In genomic region chr10:55966131-55966530, GRCh38 we compare ENCODE assay signal across 16 cellular contexts.
DNase-seq lines count a peak whose midpoint lies in the region; TF ChIP-seq lines count a peak whose summit lies in the region.
"Had no signal": no experiment of that assay in that cellular context is flagged by ENCODE, and none has a peak within 500 bp of the region (broad histone marks: within the 10 kb centered on the region; RNA-seq: fewer than 3 reads in every experiment).

No MANE protein-coding gene starts in this region.

- H3K9ac ChIP-seq in endodermal cell (ENCODE audit: extremely low read depth, low read length, poor library complexity, severe bottlenecking), result no peak overlapping the region

- peaks cover 4% of the 10 kb centered on the region for H3K9me3 ChIP-seq in endodermal cell (ENCODE audit: control insufficient read depth, low read length)
- H3K9me3 ChIP-seq: BE2C had no signal

- H3K4me1 Mint-ChIP-seq in endodermal cell, result no peaks in the 10 kb centered on the region

- H3K36me3 Mint-ChIP-seq in endodermal cell (ENCODE audit: low read depth), result no peaks in the 10 kb centered on the region

- TF ChIP-seq CTCF in epithelial cell of esophagus (IDR thresholded peaks at IDR 0.05; ENCODE audit: insufficient read depth, low read depth, low read length, missing control alignments) (no peak), retinal pigment epithelial cell (conservative IDR thresholded peaks at IDR 0.05; ENCODE audit: low read depth, low read length) (no peak), endodermal cell (conservative IDR thresholded peaks at IDR 0.05) (no peak)

- H3K36me3 ChIP-seq in endodermal cell (ENCODE audit: control insufficient read depth, insufficient read depth, low read length), result no peaks in the 10 kb centered on the region
- H3K36me3 ChIP-seq: BE2C had no signal

- no peaks in the 10 kb centered on the region for H3K9me3 Mint-ChIP-seq in endodermal cell

- DNase-seq in HT1080 (ENCODE audit: low read depth) (peak; percentile 61), RKO (ENCODE audit: low spot score) (peak; percentile 2), epithelial cell of esophagus (ENCODE audit: low read depth) (peak; percentile 12), retinal pigment epithelial cell (ENCODE audit: low read depth) (peak; percentile 33), NCI-H1694 (lab: John Stamatoyannopoulos, UW) (no peak), LoVo (ENCODE audit: low spot score) (no peak), endodermal cell (no peak)
- DNase-seq: BE2C, Karpas-422, NCI-H1105, NCI-H146, NCI-H2029 treated with DMSO at 0.1 percent for 48 hours, NCI-H226, NCI-H524 treated with DMSO at 0.1 percent for 48 hours, OCI-M1, Right ventricle myocardium superior had no signal

- no peak overlapping the region for H3K27ac Mint-ChIP-seq in endodermal cell

- H3K4me1 ChIP-seq in endodermal cell (ENCODE audit: control insufficient read depth, insufficient read depth, low read length), result no peaks in the 10 kb centered on the region
- H3K4me1 ChIP-seq: BE2C had no signal

- H3K4me3 Mint-ChIP-seq in endodermal cell, result no peak overlapping the region

- H3K27me3 Mint-ChIP-seq in endodermal cell (ENCODE audit: insufficient read depth), result no peaks in the 10 kb centered on the region

- 88 to 93% methylated on average over 1 to 2 of the region's 2 CpGs for WGBS in endodermal cell (ENCODE audit: insufficient coverage in 1 of 2, insufficient read length in 1 of 2), 2 experiments

- no peaks in the 10 kb centered on the region for H3K27me3 ChIP-seq in endodermal cell (ENCODE audit: control insufficient read depth, insufficient read depth, low read length, poor library complexity, severe bottlenecking)
- H3K27me3 ChIP-seq: BE2C had no signal

- H3K4me3 ChIP-seq in epithelial cell of esophagus (ENCODE audit: low read length) (no peak overlapping the region), retinal pigment epithelial cell (ENCODE audit: low read length) (no peak overlapping the region), endodermal cell (ENCODE audit: low read length) (no peak overlapping the region)

- no peak overlapping the region for H3K27ac ChIP-seq in endodermal cell (ENCODE audit: low read depth, low read length)

Comparison
In these comparisons a context has a peak if more than half of its experiments do, and no peak if none do; other contexts are left out.
1. DNase-seq: peak in HT1080 (single experiment), RKO (single experiment), epithelial cell of esophagus (single experiment) and retinal pigment epithelial cell (single experiment); none in NCI-H1694 (single experiment), LoVo (single experiment) and endodermal cell (single experiment).